Comparison of ENCODE assay signal across 1 cellular context in genomic region chr3:98196293-98196692, GRCh38.
TF ChIP-seq lines count a peak whose summit lies in the region.

No MANE protein-coding gene starts in this region.

TF ChIP-seq in WTC11, 78 proteins besides CTCF, POLR2A, EP300 and RAD21:
- TF ChIP-seq ZBTB21 (CRISPR knock-in tag; IDR thresholded peaks at IDR 0.05; ENCODE audit: borderline replicate concordance) = 0 out of 2 replicates have a peak, but pooled peaks have one; percentile 59
